In genomic region chr2:143258126-143258892, GRCh38 we compare ENCODE assay signal across 13 cellular contexts.
A peak's percentile ranks its signal among the peaks of the same experiment; 100 is the strongest.
DNase-seq lines count a peak whose midpoint lies in the region; ATAC-seq, FAIRE-seq and TF ChIP-seq lines count a peak whose summit lies in the region.
"Had no signal": no experiment of that assay in that cellular context is flagged by ENCODE, and none has a peak within 500 bp of the region (broad histone marks: within the 10 kb centered on the region; RNA-seq: fewer than 3 reads in every experiment).

No MANE protein-coding gene starts in this region.

- H3K9me1 ChIP-seq in K562 (ENCODE audit: control insufficient read depth, insufficient read depth, low read length) = no peaks in the 10 kb centered on the region

- BruUV-seq in K562 (replicated peaks; lab: Mats Ljungman, UMichigan) = no TSS peak

- TF ChIP-seq POLR2A in K562 (conservative IDR thresholded peaks at IDR 0.05) = no peak

- 4% methylated on average over 3 of the region's 3 CpGs for WGBS in K562 (ENCODE audit: insufficient coverage, low coverage, missing lambda C conversion rate)
- WGBS in small intestine, 3 donors = 55 to 72% (median 63%) methylated on average over 3 of the region's 3 CpGs

- H3K9ac ChIP-seq in OCI-LY1 (ENCODE audit: low read length) (no peak overlapping the region), K562 (ENCODE audit: insufficient read depth in 1 of 2, low read depth in 2 of 2, low read length in 2 of 2) (no peak overlapping the region)

- H3K36me3 ChIP-seq in OCI-LY1 (ENCODE audit: insufficient read depth, low read length) (peaks cover 14% of the 10 kb centered on the region), K562 (ENCODE audit: control insufficient read depth, insufficient read depth, low read length) (no peaks in the 10 kb centered on the region), small intestine (ENCODE audit: control insufficient read depth in 2 of 2, insufficient read depth in 2 of 2, low read length in 2 of 2) (no peaks in the 10 kb centered on the region)
- H3K36me3 ChIP-seq: breast epithelium had no signal

- ATAC-seq in K562 (peak; percentile 53; the same call in 2 of the 3 replicates), HG02610 (IDR thresholded peaks at IDR 0.05; ENCODE audit: unreplicated experiment) (no peak)

- H2AFZ ChIP-seq in OCI-LY1 (ENCODE audit: low read length) = no peak overlapping the region
- no peak overlapping the region for H2AFZ ChIP-seq in K562 (ENCODE audit: low read depth, low read length)
- H2AFZ ChIP-seq: PC-9 had no signal

- no peak overlapping the region for H3K4me3 ChIP-seq in OCI-LY1 (ENCODE audit: low read depth, low read length, poor library complexity, severe bottlenecking)
- no peak overlapping the region for H3K4me3 ChIP-seq in K562
- no peak overlapping the region for H3K4me3 ChIP-seq in small intestine (ENCODE audit: low read depth in 1 of 2, low read length in 2 of 2)
- H3K4me3 ChIP-seq: breast epithelium, PC-9 had no signal

- no peak overlapping the region for H3K4me2 ChIP-seq in OCI-LY1 (ENCODE audit: low read length)
- no peak overlapping the region for H3K4me2 ChIP-seq in K562 (ENCODE audit: insufficient read depth, low read length)
- H3K4me2 ChIP-seq: PC-9 had no signal

- intact Hi-C loops in K562 (cut with micrococcal nuclease) = loop anchor here (1.0 kb wide), 1 partner anchor 96 kb away; no protein-coding TSS in a partner anchor

- no peaks in the 10 kb centered on the region for H3K9me2 ChIP-seq in OCI-LY1 (ENCODE audit: low read depth, low read length)

- H3K27me3 ChIP-seq in OCI-LY1 (ENCODE audit: insufficient read depth, low read length) = no peaks in the 10 kb centered on the region
- H3K27me3 ChIP-seq in K562 (ENCODE audit: control insufficient read depth in 2 of 2, insufficient read depth in 2 of 2, low read length in 2 of 2) = no peaks in the 10 kb centered on the region
- no peaks in the 10 kb centered on the region for H3K27me3 ChIP-seq in small intestine (ENCODE audit: control insufficient read depth in 2 of 2, insufficient read depth in 2 of 2, low read length in 2 of 2)
- H3K27me3 ChIP-seq: breast epithelium had no signal

- no peak for TF ChIP-seq RAD21 in K562 (CRISPR knock-in tag; conservative IDR thresholded peaks at IDR 0.05 in 1 of 2, IDR thresholded peaks at IDR 0.05 in 1 of 2)

- peak; percentile 13 for DNase-seq in activated CD4-positive, alpha-beta T cell treated with anti-CD3 and anti-CD28 coated beads, Interleukin-2, amount 50 U/mL, for 1 hour
- no peak for DNase-seq in activated CD4-positive, alpha-beta T cell treated with anti-CD3 and anti-CD28 coated beads for 1 hour
- DNase-seq in K562 (ENCODE audit: extremely low read depth in 1 of 4, low spot score in 3 of 4) = peak in 2 of 4 experiments; percentile 4 to 35
- DNase-seq in small intestine = peak; percentile 41
- DNase-seq in GM19240 (ENCODE audit: insufficient read length, low spot score) = no peak
- no peak for DNase-seq in RKO (ENCODE audit: low spot score)
- DNase-seq: ACHN, DMS79 treated with DMSO at 0.1 percent for 48 hours, NCI-H2107, PC-9 had no signal

- H3K9me3 ChIP-seq in OCI-LY1 (ENCODE audit: low read length) = 0 out of 2 replicates have a peak, but pooled peaks cover 3% of the 10 kb centered on the region
- no peaks in the 10 kb centered on the region for H3K9me3 ChIP-seq in K562 (replicated peaks; ENCODE audit: control insufficient read depth, insufficient read depth, low read depth, low read length)
- no peaks in the 10 kb centered on the region for H3K9me3 ChIP-seq in small intestine (ENCODE audit: control insufficient read depth, low read depth)
- H3K9me3 ChIP-seq: breast epithelium had no signal

- H3K27ac ChIP-seq in OCI-LY1 (ENCODE audit: low read depth, low read length, poor library complexity, severe bottlenecking) (peak overlapping the region; percentile 42), K562 (ENCODE audit: extremely low read depth, low read depth, low read length) (no peak overlapping the region), small intestine (ENCODE audit: low read depth in 1 of 2, low read length in 1 of 2) (peak overlapping the region in 1 of 2 donors; percentile 32)
- H3K27ac ChIP-seq: breast epithelium, PC-9 had no signal

- no peaks in the 10 kb centered on the region; the same call in 1 of the 2 replicates for H3F3A ChIP-seq in OCI-LY1 (ENCODE audit: insufficient read depth, low read length)

- H3K4me1 ChIP-seq in OCI-LY1 (ENCODE audit: insufficient read depth, low read length, severe bottlenecking) = peaks cover 35% of the 10 kb centered on the region
- H3K4me1 ChIP-seq in K562 (replicated peaks in 1 of 2; ENCODE audit: control insufficient read depth in 2 of 2, insufficient read depth in 2 of 2, low read length in 2 of 2) = no peaks in the 10 kb centered on the region; a peak in 1 of 5 replicates
- no peaks in the 10 kb centered on the region for H3K4me1 ChIP-seq in small intestine (ENCODE audit: control insufficient read depth in 2 of 2, insufficient read depth in 1 of 2, low read depth in 1 of 2, low read length in 1 of 2)
- H3K4me1 ChIP-seq: breast epithelium had no signal

- no peak for FAIRE-seq in K562 (lab: Jason Lieb, UNC)
- no peak for FAIRE-seq in small intestine (lab: Jason Lieb, UNC)

- TF ChIP-seq CTCF in OCI-LY1 (IDR thresholded peaks at IDR 0.05; ENCODE audit: low read length) (no peak), K562 (IDR thresholded peaks at IDR 0.05 in 2 of 3, conservative IDR thresholded peaks at IDR 0.05 in 1 of 3; ENCODE audit: insufficient read depth in 2 of 3, low read depth in 1 of 3, low read length in 3 of 3) (no peak)

- CTCF ChIA-PET in K562 (lab: Yijun Ruan, JAX; ENCODE audit: low intra/inter-chr PET ratio) = interaction anchor here (2.0 kb wide), 1 partner anchor 148 kb away, joined by 6 read pairs; no protein-coding TSS in a partner anchor

- TF ChIP-seq EP300 in K562 (IDR thresholded peaks at IDR 0.05; ENCODE audit: low read length) = peak; percentile 58; the same call in 1 of the 2 replicates

- H3K79me2 ChIP-seq in OCI-LY1 (ENCODE audit: insufficient read depth, low read length) (no peaks in the 10 kb centered on the region), K562 (ENCODE audit: control insufficient read depth, insufficient read depth, low read length) (no peaks in the 10 kb centered on the region)

- POLR2A ChIA-PET in K562 (lab: Yijun Ruan, JAX) = no interaction called here

- in situ Hi-C loops in K562 (cut with MboI) = loop anchor here (5.0 kb wide), 1 partner anchor 146 kb away; no protein-coding TSS in a partner anchor

- no peaks in the 10 kb centered on the region for H4K20me1 ChIP-seq in OCI-LY1 (ENCODE audit: insufficient read depth, low read length)
- no peaks in the 10 kb centered on the region for H4K20me1 ChIP-seq in K562 (replicated peaks; ENCODE audit: control insufficient read depth, insufficient read depth, low read length)

TF ChIP-seq in K562, 482 proteins besides CTCF, POLR2A, EP300 and RAD21 (continues in another document):
- no peak for TF ChIP-seq ZNF830 (CRISPR knock-in tag; IDR thresholded peaks at IDR 0.05)
- no peak for TF ChIP-seq ZFP30 (CRISPR knock-in tag; IDR thresholded peaks at IDR 0.05; ENCODE audit: borderline replicate concordance)
- no peak for TF ChIP-seq TFAM (CRISPR knock-in tag; conservative IDR thresholded peaks at IDR 0.05)
- no peak for TF ChIP-seq SRSF9 (IDR thresholded peaks at IDR 0.05; ENCODE audit: borderline replicate concordance, low read depth, low read length)
- TF ChIP-seq DIDO1 (tag; IDR thresholded peaks at IDR 0.05; ENCODE audit: low read depth) = no peak
- no peak for TF ChIP-seq ZNF140 (CRISPR knock-in tag; IDR thresholded peaks at IDR 0.05)
- peak; percentile 44; the same call in 1 of the 2 replicates for TF ChIP-seq STAT5A (IDR thresholded peaks at IDR 0.05; ENCODE audit: borderline replicate concordance, low read length)
- no peak for TF ChIP-seq SRSF1 (IDR thresholded peaks at IDR 0.05; ENCODE audit: low read depth, low read length)
- TF ChIP-seq KDM2B (CRISPR knock-in tag; IDR thresholded peaks at IDR 0.05) = no peak
- peak; percentile 46; the same call in 1 of the 2 replicates for TF ChIP-seq TEAD4 (IDR thresholded peaks at IDR 0.05; ENCODE audit: low read length)
- no peak for TF ChIP-seq TEAD4 (CRISPR knock-in tag; IDR thresholded peaks at IDR 0.05; ENCODE audit: borderline replicate concordance)
- TF ChIP-seq KDM1A (IDR thresholded peaks at IDR 0.05) = 0 out of 4 replicates have a peak, but pooled peaks of 1 of the 2 experiments have one; percentile 16
- TF ChIP-seq THAP12 (CRISPR knock-in tag; IDR thresholded peaks at IDR 0.05) = no peak
- TF ChIP-seq DPF2 (IDR thresholded peaks at IDR 0.05) = peak; percentile 38; the same call in 1 of the 2 replicates
- no peak for TF ChIP-seq POU5F1 (IDR thresholded peaks at IDR 0.05; ENCODE audit: borderline replicate concordance, low read depth, low read length, partially characterized antibody)
- TF ChIP-seq ZNF253 (CRISPR knock-in tag; conservative IDR thresholded peaks at IDR 0.05) = no peak
- TF ChIP-seq SNRNP70 (optimal IDR thresholded peaks at IDR 0.05; ENCODE audit: low read depth, low read length) = no peak
- TF ChIP-seq U2AF2 (optimal IDR thresholded peaks at IDR 0.05; ENCODE audit: low read depth, low read length) = no peak
- TF ChIP-seq ZC3H8 (IDR thresholded peaks at IDR 0.05) = no peak
- peak; percentile 41; the same call in 1 of the 2 replicates for TF ChIP-seq TAL1 (IDR thresholded peaks at IDR 0.05)
- TF ChIP-seq POLR2AphosphoS5 (IDR thresholded peaks at IDR 0.05; ENCODE audit: control insufficient read depth, insufficient read depth, low read depth, low read length) = no peak
- TF ChIP-seq SOX6 (IDR thresholded peaks at IDR 0.05) = peak; percentile 71
- TF ChIP-seq HMG20B (CRISPR knock-in tag; IDR thresholded peaks at IDR 0.05) = no peak
- TF ChIP-seq SMARCA4 (IDR thresholded peaks at IDR 0.05) = 0 out of 2 replicates have a peak, but pooled peaks have one; percentile 19

Comparison
In these comparisons a context has a peak if more than half of its experiments do, and no peak if none do; other contexts are left out.
1. DNase-seq: peak in activated CD4-positive, alpha-beta T cell treated with anti-CD3 and anti-CD28 coated beads, Interleukin-2, amount 50 U/mL, for 1 hour (single experiment) and small intestine (single experiment); none in activated CD4-positive, alpha-beta T cell treated with anti-CD3 and anti-CD28 coated beads for 1 hour (single experiment), GM19240 (single experiment) and RKO (single experiment).